Comparison of ENCODE assay signal across 21 cellular contexts in genomic region chr20:199996-200395, GRCh38. TPM values are rescaled to one million over a fixed set of nuclear protein-coding genes. Genes with fewer than 3 reads are reported as not detected.
DNase-seq lines count a peak whose midpoint lies in the region.
"Had no signal": no experiment of that assay in that cellular context is flagged by ENCODE, and none has a peak within 500 bp of the region (broad histone marks: within the 10 kb centered on the region; RNA-seq: fewer than 3 reads in every experiment).

No MANE protein-coding gene starts in this region.

- DNase-seq in A172 (ENCODE audit: low spot score), result peak; percentile 10
- DNase-seq in GF-D8 (lab: John Stamatoyannopoulos, UW), result peak; percentile 2
- DNase-seq in M059J (ENCODE audit: low read depth), result peak; percentile 95
- DNase-seq in astrocyte of the hippocampus (ENCODE audit: low read depth, low spot score), result peak; percentile 7
- DNase-seq in activated effector memory CD4-positive, alpha-beta T cell treated with anti-CD3 and anti-CD28 coated beads, Interleukin-2, amount 50 U/mL, for 16 hours, result no peak
- DNase-seq in NCI-H2107 treated with DMSO at 0.1 percent for 48 hours (lab: John Stamatoyannopoulos, UW; ENCODE audit: unreplicated experiment), result no peak
- no peak for DNase-seq in NCI-H526 treated with DMSO at 0.1 percent for 48 hours (lab: John Stamatoyannopoulos, UW)
- DNase-seq in NCI-H2029 (lab: John Stamatoyannopoulos, UW), result no peak
- DNase-seq: 8988T; BE2C; Caco-2; CD4-positive, alpha-beta T cell; H7; NCI-H1048; NCI-H1436; NCI-H1930; NCI-H2171 treated with DMSO at 0.1 percent for 48 hours; NCI-H446 treated with DMSO at 0.1 percent for 48 hours; NCI-H748 treated with DMSO at 0.1 percent for 48 hours; NK-92 treated with Interleukin-12 subunit alpha and Interleukin-12 subunit beta, amount 100 ng/mL, for 24 hours; SHP77 had no signal

RNA-seq across cellular contexts. Expression of gene DEFB128, which starts 10.5 kb away (rescaled TPM):
- total RNA-seq in A172 (2014; rRNA removed; shearing (Covaris generic)), result not detected in 2 replicates
- total RNA-seq in M059J (2014; rRNA removed; shearing (Covaris generic)), result not detected in 2 replicates
- total RNA-seq: Caco-2; CD4-positive, alpha-beta T cell; H7 had no signal

RNA-seq across cellular contexts. Expression of gene DEFB129, which starts 27.1 kb away (rescaled TPM):
- total RNA-seq in A172 (2014; rRNA removed; shearing (Covaris generic)), result not detected in 2 replicates
- 1.1 and 4.7 TPM in 2 replicates for total RNA-seq in M059J (2014; rRNA removed; shearing (Covaris generic))
- total RNA-seq: Caco-2; CD4-positive, alpha-beta T cell; H7 had no signal

RNA-seq across cellular contexts. Expression of gene DEFB127, which starts 42.7 kb away (rescaled TPM):
- total RNA-seq in A172 (2014; rRNA removed; shearing (Covaris generic)), result not detected in 2 replicates
- total RNA-seq in M059J (2014; rRNA removed; shearing (Covaris generic)), result not detected in 2 replicates
- total RNA-seq: Caco-2; CD4-positive, alpha-beta T cell; H7 had no signal

RNA-seq across cellular contexts. Expression of gene DEFB132, which starts 57.5 kb away (rescaled TPM):
- total RNA-seq in A172 (2014; rRNA removed; shearing (Covaris generic)), result not detected in 2 replicates
- 0.05 TPM in 1 of 2 replicates, not detected in the other for total RNA-seq in M059J (2014; rRNA removed; shearing (Covaris generic))
- total RNA-seq: Caco-2; CD4-positive, alpha-beta T cell; H7 had no signal

RNA-seq across cellular contexts. Expression of gene DEFB126, which starts 57.6 kb away (rescaled TPM):
- not detected in 2 replicates for total RNA-seq in A172 (2014; rRNA removed; shearing (Covaris generic))
- not detected in 2 replicates for total RNA-seq in M059J (2014; rRNA removed; shearing (Covaris generic))
- total RNA-seq: Caco-2; CD4-positive, alpha-beta T cell; H7 had no signal

Comparison
In these comparisons a context has a peak if more than half of its experiments do, and no peak if none do; other contexts are left out.
1. DNase-seq: peak in A172 (single experiment), GF-D8 (single experiment), M059J (single experiment) and astrocyte of the hippocampus (single experiment); none in activated effector memory CD4-positive, alpha-beta T cell treated with anti-CD3 and anti-CD28 coated beads, Interleukin-2, amount 50 U/mL, for 16 hours (single experiment), NCI-H2107 treated with DMSO at 0.1 percent for 48 hours (single experiment), NCI-H526 treated with DMSO at 0.1 percent for 48 hours (single experiment) and NCI-H2029 (single experiment).